ENCODE assay signal across 10 cellular contexts in the genomic region with DNA sequence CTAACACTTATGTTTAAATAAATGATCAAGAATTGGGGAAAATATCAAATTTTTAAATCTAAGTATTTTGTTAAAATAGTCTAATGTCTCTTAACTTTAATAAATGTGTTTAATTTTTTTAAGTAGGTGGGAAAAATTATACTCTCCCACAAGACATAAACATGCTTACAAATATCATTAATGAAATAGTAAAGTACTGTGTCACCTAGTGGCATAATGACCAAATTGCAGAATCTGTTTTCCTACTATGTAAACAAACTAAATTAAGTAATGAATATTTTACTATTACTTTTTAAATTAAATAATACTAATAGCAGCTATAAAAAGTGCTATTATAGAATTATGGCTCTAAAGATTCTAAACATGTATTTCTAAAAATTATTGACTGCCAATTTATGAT. TPM values are rescaled to one million over a fixed set of nuclear protein-coding genes. Genes with fewer than 3 reads are reported as not detected.
A peak's percentile ranks its signal among the peaks of the same experiment; 100 is the strongest.
DNase-seq lines count a peak whose midpoint lies in the region; ATAC-seq and TF ChIP-seq lines count a peak whose summit lies in the region.
"Had no signal": no experiment of that assay in that cellular context is flagged by ENCODE, and none has a peak within 500 bp of the region (broad histone marks: within the 10 kb centered on the region; RNA-seq: fewer than 3 reads in every experiment).

No MANE protein-coding gene starts in this region.

- no peak for TF ChIP-seq POLR2A in HCT116 (IDR thresholded peaks at IDR 0.05; ENCODE audit: borderline replicate concordance, extremely low read depth, insufficient read depth, insufficient read length)

- H3K9ac ChIP-seq in HCT116 (ENCODE audit: low read length) = no peak overlapping the region
- no peak overlapping the region for H3K9ac ChIP-seq in adipocyte (ENCODE audit: low read length)

- BruUV-seq in HCT116 (replicated peaks; lab: Mats Ljungman, UMichigan) = no TSS peak

- H3K4me3 Mint-ChIP-seq in CD14-positive monocyte = no peak overlapping the region
- H3K4me3 Mint-ChIP-seq: activated naive CD8-positive, alpha-beta T cell; stimulated activated naive CD8-positive, alpha-beta T cell treated with anti-CD3 and anti-CD28 coated beads, Interleukin-15, amount 100 ng/mL, for 72 hours had no signal

- RAD21 ChIA-PET in HCT116 (lab: Charles Lee; ENCODE audit: low non-redundant PET in 1 of 2, low total read pairs in 2 of 2, uncharacterized antibody in 2 of 2, unreplicated experiment in 2 of 2) = no interaction called here

- H3K27ac ChIP-seq in HCT116 (ENCODE audit: low read depth, low read length) (no peak overlapping the region), lower lobe of right lung (no peak overlapping the region)

- POLR2A ChIA-PET in HCT116 (lab: Charles Lee) = no interaction called here

- DNase-seq in CD14-positive monocyte (ENCODE audit: low spot score) (no peak), HCT116 (ENCODE audit: low read depth, low spot score) (peak; percentile 12), adipocyte (ENCODE audit: low read depth) (peak; percentile 59), lower lobe of right lung (no peak), activated gamma-delta T cell (lab: John Stamatoyannopoulos, UW) (no peak)
- DNase-seq: stimulated activated naive CD8-positive, alpha-beta T cell treated with anti-CD3 and anti-CD28 coated beads, Interleukin-15, amount 100 ng/mL, for 72 hours had no signal

- TF ChIP-seq CTCF in CD14-positive monocyte (IDR thresholded peaks at IDR 0.05) (peak; percentile 41), HCT116 (IDR thresholded peaks at IDR 0.05 in 2 of 3, conservative IDR thresholded peaks at IDR 0.05 in 1 of 3; ENCODE audit: borderline replicate concordance in 1 of 3, insufficient read depth in 1 of 3, low read depth in 2 of 3, low read length in 2 of 3) (peak; percentile 33 to 47 (median 37); a peak in 4 of 6 replicates), lower lobe of right lung (IDR thresholded peaks at IDR 0.05) (peak; percentile 49)

- 0 out of 2 replicates have a peak, but pooled peaks cover under 1% of the 10 kb centered on the region for H3K79me2 ChIP-seq in HCT116 (ENCODE audit: insufficient read depth, low read length)

- H3K9me3 Mint-ChIP-seq in CD14-positive monocyte = peaks cover 0 to 11% (median 2%) of the 10 kb centered on the region in 7 donors

- H2AFZ ChIP-seq in HCT116 (ENCODE audit: low read depth, low read length, poor library complexity, severe bottlenecking) = no peak overlapping the region

- peaks cover 0 to 2% (median 0%) of the 10 kb centered on the region in 3 donors for H3K27me3 Mint-ChIP-seq in CD14-positive monocyte (ENCODE audit: low read depth in 3 of 3)
- H3K27me3 Mint-ChIP-seq: activated naive CD8-positive, alpha-beta T cell; stimulated activated naive CD8-positive, alpha-beta T cell treated with anti-CD3 and anti-CD28 coated beads, Interleukin-15, amount 100 ng/mL, for 72 hours had no signal

- no peak for ATAC-seq in HCT116
- no peak for ATAC-seq in lower lobe of right lung
- no peak for ATAC-seq in GM21515 (IDR thresholded peaks at IDR 0.05; ENCODE audit: unreplicated experiment)
- no peak for ATAC-seq in GM19328 (IDR thresholded peaks at IDR 0.05; ENCODE audit: unreplicated experiment)
- no peak for ATAC-seq in HG03520 (IDR thresholded peaks at IDR 0.05; ENCODE audit: unreplicated experiment)
- ATAC-seq: stimulated activated naive CD8-positive, alpha-beta T cell treated with anti-CD3 and anti-CD28 coated beads, Interleukin-15, amount 100 ng/mL, for 72 hours had no signal

- no peaks in the 10 kb centered on the region for H3K4me1 Mint-ChIP-seq in CD14-positive monocyte

- intact Hi-C loops in CD14-positive monocyte (cut with micrococcal nuclease) = no loop called here
- intact Hi-C loops in HCT116 (cut with micrococcal nuclease) = loop anchor here (10.0 kb wide), 1 partner anchor 291 kb away; no protein-coding TSS in a partner anchor
- intact Hi-C loops in lower lobe of right lung (cut with DNase I) = no loop called here

- H3K4me1 ChIP-seq in HCT116 (ENCODE audit: control insufficient read depth in 1 of 2, insufficient read depth in 2 of 2, low read length in 2 of 2) (no peaks in the 10 kb centered on the region), adipocyte (ENCODE audit: control insufficient read depth, insufficient read depth, low read length) (no peaks in the 10 kb centered on the region), lower lobe of right lung (no peaks in the 10 kb centered on the region)

- H3K4me3 ChIP-seq in HCT116 (replicated peaks in 1 of 2; ENCODE audit: low read depth in 1 of 2, low read length in 2 of 2) (no peak overlapping the region), adipocyte (ENCODE audit: low read length) (no peak overlapping the region), lower lobe of right lung (no peak overlapping the region)

- H3K9me3 ChIP-seq in HCT116 (ENCODE audit: control insufficient read depth in 1 of 2, insufficient read depth in 1 of 2, low read depth in 1 of 2, low read length in 2 of 2) (no peaks in the 10 kb centered on the region), adipocyte (ENCODE audit: control insufficient read depth, low read length) (no peaks in the 10 kb centered on the region), lower lobe of right lung (no peaks in the 10 kb centered on the region)

- H3K27me3 ChIP-seq in HCT116 (ENCODE audit: insufficient read depth, low read length) (no peaks in the 10 kb centered on the region), adipocyte (replicated peaks; ENCODE audit: control insufficient read depth, insufficient read depth, low read length) (no peaks in the 10 kb centered on the region), lower lobe of right lung (ENCODE audit: low read depth) (no peaks in the 10 kb centered on the region)

- peak; percentile 68 for TF ChIP-seq RAD21 in HCT116 (IDR thresholded peaks at IDR 0.05; ENCODE audit: low read depth)

- H3K36me3 Mint-ChIP-seq in CD14-positive monocyte = peaks cover 54 to 55% of the 10 kb centered on the region in 2 donors

- no peaks in the 10 kb centered on the region for H4K20me1 ChIP-seq in HCT116 (ENCODE audit: insufficient read depth)

- H3K27ac Mint-ChIP-seq in CD14-positive monocyte = no peak overlapping the region
- H3K27ac Mint-ChIP-seq: activated naive CD8-positive, alpha-beta T cell; stimulated activated naive CD8-positive, alpha-beta T cell treated with anti-CD3 and anti-CD28 coated beads, Interleukin-15, amount 100 ng/mL, for 72 hours had no signal

- H3K36me3 ChIP-seq in HCT116 (ENCODE audit: control insufficient read depth in 1 of 2, insufficient read depth in 2 of 2, low read length in 2 of 2) (no peaks in the 10 kb centered on the region), adipocyte (ENCODE audit: control insufficient read depth, insufficient read depth, low read length, severe bottlenecking) (peaks cover 5% of the 10 kb centered on the region), lower lobe of right lung (peaks cover 34% of the 10 kb centered on the region)

- CTCF ChIA-PET in HCT116 (lab: Charles Lee) = interaction anchor here (0.8 to 1.5 kb wide), 4 partner anchors 29 to 293 kb away, joined by 3 to 5 read pairs (median 3); no protein-coding TSS in a partner anchor

- no peaks in the 10 kb centered on the region for H3K9me2 ChIP-seq in HCT116 (ENCODE audit: insufficient read depth)

- no peak overlapping the region for H3K4me2 ChIP-seq in HCT116 (ENCODE audit: low read length)

TF ChIP-seq in HCT116, 20 proteins besides CTCF, POLR2A, EP300 and RAD21:
- no peak for TF ChIP-seq ZFX (IDR thresholded peaks at IDR 0.05)
- TF ChIP-seq, protein P1, sequence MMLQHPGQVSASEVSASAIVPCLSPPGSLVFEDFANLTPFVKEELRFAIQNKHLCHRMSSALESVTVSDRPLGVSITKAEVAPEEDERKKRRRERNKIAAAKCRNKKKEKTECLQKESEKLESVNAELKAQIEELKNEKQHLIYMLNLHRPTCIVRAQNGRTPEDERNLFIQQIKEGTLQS (IDR thresholded peaks at IDR 0.05) = no peak
- TF ChIP-seq YY1 (IDR thresholded peaks at IDR 0.05; ENCODE audit: extremely low read depth, insufficient replicate concordance, low read depth, low read length) = no peak
- TF ChIP-seq EZH2 (IDR thresholded peaks at IDR 0.05) = no peak
- no peak for TF ChIP-seq POLR2AphosphoS5 (IDR thresholded peaks at IDR 0.05; ENCODE audit: low read depth, low read length)
- TF ChIP-seq SP1 (IDR thresholded peaks at IDR 0.05; ENCODE audit: low read depth) = no peak
- no peak for TF ChIP-seq CEBPB (IDR thresholded peaks at IDR 0.05; ENCODE audit: low read depth)
- no peak for TF ChIP-seq EGR1 (IDR thresholded peaks at IDR 0.05; ENCODE audit: low read depth)
- TF ChIP-seq CBX3 (IDR thresholded peaks at IDR 0.05; ENCODE audit: low read depth) = no peak
- TF ChIP-seq, protein P2, sequence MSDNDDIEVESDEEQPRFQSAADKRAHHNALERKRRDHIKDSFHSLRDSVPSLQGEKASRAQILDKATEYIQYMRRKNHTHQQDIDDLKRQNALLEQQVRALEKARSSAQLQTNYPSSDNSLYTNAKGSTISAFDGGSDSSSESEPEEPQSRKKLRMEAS (IDR thresholded peaks at IDR 0.05) = no peak
- TF ChIP-seq SIN3A (IDR thresholded peaks at IDR 0.05; ENCODE audit: low read depth) = no peak

RNA-seq across cellular contexts. Expression of gene CHAC2, which starts 52.0 kb away (rescaled TPM):
- under 1 TPM; 0.20 to 0.40 TPM for polyA plus RNA-seq in CD14-positive monocyte
- total RNA-seq in HCT116 (2021; ENCODE audit: unreplicated experiment) (8.4 TPM), lower lobe of right lung (1.6 TPM)
- polyA plus RNA-seq in HCT116 (2012) = 1.5 and 3.0 TPM in 2 replicates

Comparison
In these comparisons a context has a peak if more than half of its experiments do, and no peak if none do; other contexts are left out.
1. DNase-seq: peak in HCT116 (single experiment) and adipocyte (single experiment); none in CD14-positive monocyte (single experiment), lower lobe of right lung (single experiment) and activated gamma-delta T cell (single experiment).
2. Peak in every context shown above with its lines, with median percentiles within 50 percentile points of each other: CTCF ChIP-seq.